8 cellular contexts compared by ENCODE assay signal in genomic region chr4:56544573-56545131, GRCh38. TPM values are rescaled to one million over a fixed set of nuclear protein-coding genes. Genes with fewer than 3 reads are reported as not detected.
DNase-seq lines count a peak whose midpoint lies in the region; ATAC-seq and TF ChIP-seq lines count a peak whose summit lies in the region.

No MANE protein-coding gene starts in this region.

- no peaks in the 10 kb centered on the region for H4K20me1 ChIP-seq in Loucy (ENCODE audit: insufficient read depth, low read length, poor library complexity, severe bottlenecking)

- H3K4me2 ChIP-seq in Loucy (ENCODE audit: low read depth, low read length, poor library complexity, severe bottlenecking), result peak overlapping the region; percentile 18

- H3K27me3 Mint-ChIP-seq in glutamatergic neuron (ENCODE audit: unreplicated experiment) (peaks cover 2% of the 10 kb centered on the region), osteocyte (ENCODE audit: unreplicated experiment) (peaks cover 57% of the 10 kb centered on the region)

- H3K4me3 ChIP-seq in H7 (ENCODE audit: insufficient read depth, low read depth, low read length), result peak overlapping the region; percentile 38
- no peak overlapping the region for H3K4me3 ChIP-seq in Loucy (ENCODE audit: low read length, poor library complexity, severe bottlenecking)
- H3K4me3 ChIP-seq in thoracic aorta, result peak overlapping the region; percentile 62

- H3K4me1 ChIP-seq in Loucy (ENCODE audit: insufficient read depth, low read length, poor library complexity, severe bottlenecking) (no peaks in the 10 kb centered on the region), thoracic aorta (ENCODE audit: control insufficient read depth in 1 of 2, low read depth in 2 of 2) (no peaks in the 10 kb centered on the region)

- no peaks in the 10 kb centered on the region for H3K79me2 ChIP-seq in Loucy (ENCODE audit: insufficient read depth, low read length)

- no peaks in the 10 kb centered on the region for H3K36me3 Mint-ChIP-seq in activated naive CD4-positive, alpha-beta T cell treated with anti-CD3 and anti-CD28 coated beads, Interleukin-2, amount 50 U/mL, for 72 hours
- H3K36me3 Mint-ChIP-seq in glutamatergic neuron (ENCODE audit: unreplicated experiment) (no peaks in the 10 kb centered on the region), osteocyte (ENCODE audit: unreplicated experiment) (no peaks in the 10 kb centered on the region)

- H3K4me1 Mint-ChIP-seq in glutamatergic neuron (ENCODE audit: low read depth, unreplicated experiment), result peaks cover 1% of the 10 kb centered on the region
- peaks cover 8% of the 10 kb centered on the region for H3K4me1 Mint-ChIP-seq in osteocyte (ENCODE audit: unreplicated experiment)

- no peaks in the 10 kb centered on the region for H3K9me2 ChIP-seq in Loucy (replicated peaks; ENCODE audit: low read depth, low read length)

- H3K27ac ChIP-seq in thoracic aorta, result no peak overlapping the region

- H3K27ac Mint-ChIP-seq in activated naive CD4-positive, alpha-beta T cell treated with anti-CD3 and anti-CD28 coated beads, Interleukin-2, amount 50 U/mL, for 72 hours, result peak overlapping the region in 1 of 2 donors; percentile 29
- H3K27ac Mint-ChIP-seq in glutamatergic neuron (ENCODE audit: unreplicated experiment), result peak overlapping the region; percentile 77
- H3K27ac Mint-ChIP-seq in osteocyte (ENCODE audit: unreplicated experiment), result no peak overlapping the region

- ATAC-seq in SK-N-SH treated with all-trans-retinoic acid at 6 μM for 48 hours (peak; percentile 99), thoracic aorta (ENCODE audit: insufficient number of reproducible peaks, low FRiP score, low read depth) (peak; percentile 76)
- peak; percentile 99 for ATAC-seq in activated naive CD4-positive, alpha-beta T cell treated with anti-CD3 and anti-CD28 coated beads, Interleukin-2, amount 50 U/mL, for 72 hours

- peak; percentile 97 for DNase-seq in ELF-1 (ENCODE audit: low read depth, low spot score)
- peak; percentile 92 for DNase-seq in H7
- peak; percentile 87 to 96 for DNase-seq in activated naive CD4-positive, alpha-beta T cell treated with anti-CD3 and anti-CD28 coated beads, Interleukin-2, amount 50 U/mL, for 72 hours (ENCODE audit: low spot score in 2 of 2)
- peak; percentile 98 for DNase-seq in glutamatergic neuron
- peak; percentile 96 for DNase-seq in osteocyte (ENCODE audit: extremely low spot score, unreplicated experiment)
- peak; percentile 17 for DNase-seq in thoracic aorta (ENCODE audit: low spot score)

- H3K4me3 Mint-ChIP-seq in glutamatergic neuron (ENCODE audit: unreplicated experiment), result peak overlapping the region; percentile 74
- peak overlapping the region; percentile 57 for H3K4me3 Mint-ChIP-seq in osteocyte (ENCODE audit: unreplicated experiment)

- H3K36me3 ChIP-seq in H7 (replicated peaks; ENCODE audit: control insufficient read depth, insufficient read depth, low read length) (no peaks in the 10 kb centered on the region), Loucy (ENCODE audit: insufficient read depth, low read length) (no peaks in the 10 kb centered on the region), thoracic aorta (no peaks in the 10 kb centered on the region)

- no peaks in the 10 kb centered on the region for H3F3A ChIP-seq in Loucy (ENCODE audit: low read depth)

- H3K27me3 ChIP-seq in H7 (ENCODE audit: control insufficient read depth, insufficient read depth, low read length) (peaks cover 7% of the 10 kb centered on the region), Loucy (ENCODE audit: insufficient read depth, low read length, poor library complexity, severe bottlenecking) (no peaks in the 10 kb centered on the region), thoracic aorta (replicated peaks; ENCODE audit: insufficient read depth) (no peaks in the 10 kb centered on the region)

- H3K9me3 Mint-ChIP-seq in activated naive CD4-positive, alpha-beta T cell treated with anti-CD3 and anti-CD28 coated beads, Interleukin-2, amount 50 U/mL, for 72 hours, result no peaks in the 10 kb centered on the region
- H3K9me3 Mint-ChIP-seq in glutamatergic neuron (ENCODE audit: unreplicated experiment), result no peaks in the 10 kb centered on the region
- no peaks in the 10 kb centered on the region for H3K9me3 Mint-ChIP-seq in osteocyte (ENCODE audit: unreplicated experiment)

- H3K9ac ChIP-seq in Loucy (ENCODE audit: low read depth, low read length, poor library complexity, severe bottlenecking), result no peak overlapping the region

- TF ChIP-seq CTCF in Loucy (conservative IDR thresholded peaks at IDR 0.05; ENCODE audit: low read length) (peak; percentile 73), glutamatergic neuron (IDR thresholded peaks at IDR 0.05; ENCODE audit: partially characterized antibody, unreplicated experiment) (peak; percentile 100), osteocyte (IDR thresholded peaks at IDR 0.05) (peak; percentile 100), thoracic aorta (IDR thresholded peaks at IDR 0.05) (peak; percentile 95)

- H3K9me3 ChIP-seq in Loucy (ENCODE audit: insufficient read depth, low read depth, low read length) (no peaks in the 10 kb centered on the region), thoracic aorta (no peaks in the 10 kb centered on the region)

- H2AFZ ChIP-seq in Loucy (ENCODE audit: low read length), result peak overlapping the region; percentile 81

TF ChIP-seq in SK-N-SH treated with all-trans-retinoic acid at 6 μM for 48 hours, 23 proteins besides CTCF, POLR2A, EP300 and RAD21:
- TF ChIP-seq ZFP3 (CRISPR knock-in tag; IDR thresholded peaks at IDR 0.05), result peak; percentile 49
- peak; percentile 19; the same call in 1 of the 2 replicates for TF ChIP-seq ZFP30 (CRISPR knock-in tag; IDR thresholded peaks at IDR 0.05)
- TF ChIP-seq TSHZ2 (CRISPR knock-in tag; IDR thresholded peaks at IDR 0.05), result 0 out of 2 replicates have a peak, but pooled peaks have one; percentile 46
- TF ChIP-seq TCF4 (CRISPR knock-in tag; IDR thresholded peaks at IDR 0.05; ENCODE audit: borderline replicate concordance), result peak; percentile 61; the same call in 1 of the 2 replicates
- no peak for TF ChIP-seq ISL1 (CRISPR knock-in tag; IDR thresholded peaks at IDR 0.05)

RNA-seq across cellular contexts. Expression of gene ARL9, which starts 39.1 kb away (rescaled TPM):
- not detected in 2 replicates for total RNA-seq in H7 (2014; rRNA removed; shearing (Covaris generic))
- total RNA-seq in activated naive CD4-positive, alpha-beta T cell treated with anti-CD3 and anti-CD28 coated beads, Interleukin-2, amount 50 U/mL, for 72 hours, result under 1 TPM in 1 of 2 donors, not detected in 1; 0.35 TPM
- 0.83 TPM for total RNA-seq in glutamatergic neuron (ENCODE audit: unreplicated experiment)
- 1.3 and 1.4 TPM in 2 replicates for total RNA-seq in osteocyte
- total RNA-seq in thoracic aorta, result not detected

Comparison
In these comparisons a context has a peak if more than half of its experiments do, and no peak if none do; other contexts are left out.
1. DNase-seq: peak in every context shown above with its lines; median percentile 98 in glutamatergic neuron; 97 in ELF-1; 96 in osteocyte; 92 in H7; 92 in activated naive CD4-positive, alpha-beta T cell treated with anti-CD3 and anti-CD28 coated beads, Interleukin-2, amount 50 U/mL, for 72 hours; 17 in thoracic aorta.